12 cellular contexts compared by ENCODE assay signal in the genomic region with DNA sequence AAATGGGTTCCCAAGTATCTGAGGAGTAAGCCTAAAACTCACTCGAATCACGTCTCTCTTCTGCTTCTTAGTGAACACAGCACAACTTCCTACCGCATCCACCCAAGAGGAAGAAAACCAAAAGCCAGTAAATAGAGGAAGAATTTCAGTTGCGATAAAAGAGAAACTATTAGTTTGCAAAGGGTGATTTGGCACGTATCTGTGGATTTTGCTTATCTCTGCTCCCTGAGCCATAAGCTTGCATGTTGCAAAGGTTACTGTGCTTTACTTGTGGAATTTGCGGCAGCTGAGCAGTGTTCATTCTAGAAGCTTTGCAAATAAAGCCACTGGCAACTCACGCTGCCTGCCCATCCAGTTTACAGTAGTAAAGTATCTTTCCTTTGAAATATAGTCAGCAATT.
A peak's percentile ranks its signal among the peaks of the same experiment; 100 is the strongest.
DNase-seq lines count a peak whose midpoint lies in the region; ATAC-seq and TF ChIP-seq lines count a peak whose summit lies in the region.
"Had no signal": no experiment of that assay in that cellular context is flagged by ENCODE, and none has a peak within 500 bp of the region (broad histone marks: within the 10 kb centered on the region; RNA-seq: fewer than 3 reads in every experiment).

No MANE protein-coding gene starts in this region.

- no peak for TF ChIP-seq CTCF in CD14-positive monocyte (IDR thresholded peaks at IDR 0.05)

- DNase-seq in CD14-positive monocyte (ENCODE audit: low spot score) (no peak), KBM-7 (peak; percentile 77), hepatic stellate cell (ENCODE audit: low spot score) (no peak), globus pallidus (ENCODE audit: low spot score) (no peak)
- no peak for DNase-seq in natural killer cell treated with Interleukin-12 subunit alpha and Interleukin-12 subunit beta and Interleukin-15 and Interleukin-18, amount 100 ng/mL, for 72 hours (ENCODE audit: low spot score)
- DNase-seq in activated naive CD4-positive, alpha-beta T cell treated with anti-CD3 and anti-CD28 coated beads for 36 hours = no peak
- DNase-seq: activated CD4-positive, CD25-positive, alpha-beta regulatory T cell treated with anti-CD3 and anti-CD28 coated beads, Interleukin-2, amount 50 U/mL, for 72 hours; activated gamma-delta T cell treated with Interleukin-2 at 50 U/mL for 16 hours; NCI-H2171 treated with DMSO at 0.1 percent for 48 hours; uterus had no signal

- H3K9me3 Mint-ChIP-seq in CD14-positive monocyte = peaks cover 0 to 2% (median 0%) of the 10 kb centered on the region in 7 donors
- no peaks in the 10 kb centered on the region for H3K9me3 Mint-ChIP-seq in dendritic cell treated with granulocyte-macrophage colony-stimulating factor and Interleukin-4, amounts not matched to agents 40 ng/mL and 50 ng/mL, for 4 days
- no peaks in the 10 kb centered on the region for H3K9me3 Mint-ChIP-seq in natural killer cell treated with Interleukin-12 subunit alpha and Interleukin-12 subunit beta and Interleukin-15 and Interleukin-18, amount 100 ng/mL, for 72 hours
- no peaks in the 10 kb centered on the region for H3K9me3 Mint-ChIP-seq in activated naive CD4-positive, alpha-beta T cell treated with anti-CD3 and anti-CD28 coated beads for 36 hours

- H3K36me3 Mint-ChIP-seq in CD14-positive monocyte = peaks cover 0 to 2% of the 10 kb centered on the region in 2 donors
- H3K36me3 Mint-ChIP-seq in dendritic cell treated with granulocyte-macrophage colony-stimulating factor and Interleukin-4, amounts not matched to agents 40 ng/mL and 50 ng/mL, for 4 days (ENCODE audit: low read depth) = peaks cover 7% of the 10 kb centered on the region
- no peaks in the 10 kb centered on the region for H3K36me3 Mint-ChIP-seq in natural killer cell treated with Interleukin-12 subunit alpha and Interleukin-12 subunit beta and Interleukin-15 and Interleukin-18, amount 100 ng/mL, for 72 hours
- H3K36me3 Mint-ChIP-seq in activated naive CD4-positive, alpha-beta T cell treated with anti-CD3 and anti-CD28 coated beads for 36 hours (ENCODE audit: low read depth) = no peaks in the 10 kb centered on the region

- peak overlapping the region; percentile 78 to 92 (median 87) for H3K27ac Mint-ChIP-seq in CD14-positive monocyte
- peak overlapping the region; percentile 83 for H3K27ac Mint-ChIP-seq in dendritic cell treated with granulocyte-macrophage colony-stimulating factor and Interleukin-4, amounts not matched to agents 40 ng/mL and 50 ng/mL, for 4 days
- H3K27ac Mint-ChIP-seq in natural killer cell treated with Interleukin-12 subunit alpha and Interleukin-12 subunit beta and Interleukin-15 and Interleukin-18, amount 100 ng/mL, for 72 hours = peak overlapping the region; percentile 4 to 21
- H3K27ac Mint-ChIP-seq in activated naive CD4-positive, alpha-beta T cell treated with anti-CD3 and anti-CD28 coated beads for 36 hours = no peak overlapping the region

- H3K4me1 Mint-ChIP-seq in CD14-positive monocyte = peaks cover 56% of the 10 kb centered on the region
- H3K4me1 Mint-ChIP-seq in dendritic cell treated with granulocyte-macrophage colony-stimulating factor and Interleukin-4, amounts not matched to agents 40 ng/mL and 50 ng/mL, for 4 days (ENCODE audit: low read depth) = peaks cover 72% of the 10 kb centered on the region
- H3K4me1 Mint-ChIP-seq in natural killer cell treated with Interleukin-12 subunit alpha and Interleukin-12 subunit beta and Interleukin-15 and Interleukin-18, amount 100 ng/mL, for 72 hours (ENCODE audit: low read depth in 2 of 2) = peaks cover 16 to 30% of the 10 kb centered on the region in 2 donors
- peaks cover 4% of the 10 kb centered on the region for H3K4me1 Mint-ChIP-seq in activated naive CD4-positive, alpha-beta T cell treated with anti-CD3 and anti-CD28 coated beads for 36 hours (ENCODE audit: low read depth)

- H3K4me3 Mint-ChIP-seq in CD14-positive monocyte = peak overlapping the region; percentile 73 to 86
- peak overlapping the region; percentile 64 for H3K4me3 Mint-ChIP-seq in dendritic cell treated with granulocyte-macrophage colony-stimulating factor and Interleukin-4, amounts not matched to agents 40 ng/mL and 50 ng/mL, for 4 days
- H3K4me3 Mint-ChIP-seq in natural killer cell treated with Interleukin-12 subunit alpha and Interleukin-12 subunit beta and Interleukin-15 and Interleukin-18, amount 100 ng/mL, for 72 hours = peak overlapping the region; percentile 55
- H3K4me3 Mint-ChIP-seq in activated naive CD4-positive, alpha-beta T cell treated with anti-CD3 and anti-CD28 coated beads for 36 hours = no peak overlapping the region

- intact Hi-C loops in CD14-positive monocyte (cut with micrococcal nuclease) = no loop called here
- intact Hi-C loops in dendritic cell treated with granulocyte-macrophage colony-stimulating factor and Interleukin-4, amounts not matched to agents 40 ng/mL and 50 ng/mL, for 4 days (cut with micrococcal nuclease) = loop anchor here (5.0 kb wide), 2 partner anchors 37 to 38 kb away; no protein-coding TSS in a partner anchor
- intact Hi-C loops in activated naive CD4-positive, alpha-beta T cell treated with anti-CD3 and anti-CD28 coated beads for 36 hours (cut with micrococcal nuclease) = no loop called here

- no peaks in the 10 kb centered on the region for H3K27me3 Mint-ChIP-seq in CD14-positive monocyte (ENCODE audit: low read depth in 3 of 3)
- H3K27me3 Mint-ChIP-seq in dendritic cell treated with granulocyte-macrophage colony-stimulating factor and Interleukin-4, amounts not matched to agents 40 ng/mL and 50 ng/mL, for 4 days = no peaks in the 10 kb centered on the region
- H3K27me3 Mint-ChIP-seq in natural killer cell treated with Interleukin-12 subunit alpha and Interleukin-12 subunit beta and Interleukin-15 and Interleukin-18, amount 100 ng/mL, for 72 hours = no peaks in the 10 kb centered on the region
- peaks cover 16% of the 10 kb centered on the region for H3K27me3 Mint-ChIP-seq in activated naive CD4-positive, alpha-beta T cell treated with anti-CD3 and anti-CD28 coated beads for 36 hours (ENCODE audit: low read depth)

- no peak for ATAC-seq in natural killer cell treated with Interleukin-12 subunit alpha and Interleukin-12 subunit beta and Interleukin-15 and Interleukin-18, amount 100 ng/mL, for 72 hours
- no peak for ATAC-seq in HG02610 (IDR thresholded peaks at IDR 0.05; ENCODE audit: unreplicated experiment)

- CTCF ChIA-PET in activated naive CD4-positive, alpha-beta T cell treated with anti-CD3 and anti-CD28 coated beads for 36 hours (lab: Charles Lee) = no interaction called here

- in situ Hi-C loops in KBM-7 (cut with MboI; ENCODE audit: low pct_unique_long_range_greater_than_20kb, low sequenced_read_pairs) = no loop called here
